In the genomic region with DNA sequence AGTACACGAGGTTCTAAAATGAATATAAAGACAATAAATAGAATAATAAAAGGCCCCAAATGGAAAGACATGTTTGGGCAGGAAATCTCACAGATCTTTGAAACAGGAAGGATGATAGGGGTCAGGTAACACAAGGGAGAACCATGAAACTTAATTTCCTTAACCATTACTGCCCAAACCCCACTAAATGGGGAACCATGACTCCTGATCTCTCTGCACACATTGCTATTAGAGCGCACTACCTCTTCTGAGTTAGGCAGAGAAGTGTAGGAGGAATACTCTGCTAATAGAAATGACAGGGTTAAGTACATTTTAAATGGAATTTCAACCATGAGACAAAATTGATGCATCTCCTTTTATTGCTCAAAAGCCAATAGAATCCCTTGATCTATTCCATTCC, we compare ENCODE assay signal across 15 cellular contexts.
A peak's percentile ranks its signal among the peaks of the same experiment; 100 is the strongest.
DNase-seq lines count a peak whose midpoint lies in the region; ATAC-seq and TF ChIP-seq lines count a peak whose summit lies in the region.
"Had no signal": no experiment of that assay in that cellular context is flagged by ENCODE, and none has a peak within 500 bp of the region (broad histone marks: within the 10 kb centered on the region; RNA-seq: fewer than 3 reads in every experiment).

No MANE protein-coding gene starts in this region.

- no peaks in the 10 kb centered on the region for H4K20me1 ChIP-seq in OCI-LY3 (ENCODE audit: insufficient read depth, low read length)

- no peak overlapping the region for H3K4me3 ChIP-seq in OCI-LY3 (ENCODE audit: low read length)
- H3K4me3 ChIP-seq in thyroid gland (replicated peaks in 1 of 3): no peak overlapping the region
- H3K4me3 ChIP-seq: GM23248 had no signal

- H3K79me2 ChIP-seq in OCI-LY3 (ENCODE audit: low read length): no peaks in the 10 kb centered on the region

- 83 to 85% methylated on average over 2 of the region's 2 CpGs for WGBS in thyroid gland, 2 donors

- H3K4me1 Mint-ChIP-seq in naive B cell: peaks cover 9 to 16% (median 16%) of the 10 kb centered on the region in 3 donors
- peaks cover 11 to 18% of the 10 kb centered on the region in 2 donors for H3K4me1 Mint-ChIP-seq in stimulated activated naive B cell treated with anti-CD40 and anti-IgM and Interleukin-4, amounts not matched to agents 10 μg/mL and 1 μg/mL and 100 μg/mL, for 72 hours
- H3K4me1 Mint-ChIP-seq in activated naive CD4-positive, alpha-beta T cell treated with anti-CD3 and anti-CD28 coated beads, Interleukin-2, amount 10 ng/mL, durations not matched to agents 7 days and 5 days: no peaks in the 10 kb centered on the region
- H3K4me1 Mint-ChIP-seq: CD4-positive, CD25-positive, alpha-beta regulatory T cell had no signal

- CTCF ChIA-PET in activated naive CD4-positive, alpha-beta T cell treated with anti-CD3 and anti-CD28 coated beads, Interleukin-2, amount 10 ng/mL, durations not matched to agents 7 days and 5 days (lab: Charles Lee): no interaction called here

- TF ChIP-seq CTCF in OCI-LY3 (IDR thresholded peaks at IDR 0.05; ENCODE audit: low read depth, low read length) (no peak), thyroid gland (IDR thresholded peaks at IDR 0.05) (no peak)

- H3K27me3 ChIP-seq in OCI-LY3 (ENCODE audit: low read depth, low read length) (peaks cover 10% of the 10 kb centered on the region; the same call in 1 of the 2 replicates), thyroid gland (no peaks in the 10 kb centered on the region)

- no peak overlapping the region for H2AFZ ChIP-seq in OCI-LY3 (ENCODE audit: low read depth, low read length)
- H2AFZ ChIP-seq: GM23248 had no signal

- peak; percentile 37 to 46 for ATAC-seq in naive B cell (ENCODE audit: low read depth in 2 of 2)
- peak; percentile 91 to 92 for ATAC-seq in stimulated activated naive B cell treated with anti-CD40 and anti-IgM and Interleukin-4, amounts not matched to agents 10 μg/mL and 1 μg/mL and 100 μg/mL, for 72 hours (replicated peaks)
- ATAC-seq: CD8-positive, alpha-beta T cell had no signal

- H3K9me3 ChIP-seq in OCI-LY3 (ENCODE audit: insufficient read depth, low read length): no peaks in the 10 kb centered on the region
- H3K9me3 ChIP-seq in thyroid gland: no peaks in the 10 kb centered on the region
- H3K9me3 ChIP-seq: Caco-2 had no signal

- DNase-seq in CD1c-positive myeloid dendritic cell (ENCODE audit: extremely low spot score) (peak; percentile 41), naive B cell (no peak), thyroid gland (no peak)
- no peak for DNase-seq in stimulated activated naive B cell treated with anti-CD40 and anti-IgM and Interleukin-4, amounts not matched to agents 10 μg/mL and 1 μg/mL and 100 μg/mL, for 72 hours
- DNase-seq in activated naive CD4-positive, alpha-beta T cell treated with anti-CD3 and anti-CD28 coated beads, Interleukin-2, amount 10 ng/mL, durations not matched to agents 7 days and 5 days: no peak
- DNase-seq: C1 segment of cervical spinal cord; Caco-2; CD4-positive, CD25-positive, alpha-beta regulatory T cell; CD8-positive, alpha-beta T cell; DMS153; DND-41; GM23248; H7; HCEC 1CT had no signal

- H3K4me3 Mint-ChIP-seq in naive B cell: no peak overlapping the region
- no peak overlapping the region for H3K4me3 Mint-ChIP-seq in stimulated activated naive B cell treated with anti-CD40 and anti-IgM and Interleukin-4, amounts not matched to agents 10 μg/mL and 1 μg/mL and 100 μg/mL, for 72 hours
- no peak overlapping the region for H3K4me3 Mint-ChIP-seq in activated naive CD4-positive, alpha-beta T cell treated with anti-CD3 and anti-CD28 coated beads, Interleukin-2, amount 10 ng/mL, durations not matched to agents 7 days and 5 days
- H3K4me3 Mint-ChIP-seq: CD4-positive, CD25-positive, alpha-beta regulatory T cell; CD8-positive, alpha-beta T cell had no signal

- peak overlapping the region; percentile 14; the same call in 1 of the 2 replicates for H3K27ac ChIP-seq in OCI-LY3 (ENCODE audit: low read length)
- H3K27ac ChIP-seq in thyroid gland: no peak overlapping the region
- H3K27ac ChIP-seq: GM23248 had no signal

- no peak overlapping the region for H3K9ac ChIP-seq in OCI-LY3 (ENCODE audit: low read length)
- H3K9ac ChIP-seq: GM23248 had no signal

- no peak for TF ChIP-seq POLR2A in thyroid gland (IDR thresholded peaks at IDR 0.05)

- peaks cover 0 to 10% (median 7%) of the 10 kb centered on the region in 3 donors for H3K27me3 Mint-ChIP-seq in naive B cell
- H3K27me3 Mint-ChIP-seq in stimulated activated naive B cell treated with anti-CD40 and anti-IgM and Interleukin-4, amounts not matched to agents 10 μg/mL and 1 μg/mL and 100 μg/mL, for 72 hours: peaks cover 0 to 7% of the 10 kb centered on the region in 2 donors
- no peaks in the 10 kb centered on the region for H3K27me3 Mint-ChIP-seq in activated naive CD4-positive, alpha-beta T cell treated with anti-CD3 and anti-CD28 coated beads, Interleukin-2, amount 10 ng/mL, durations not matched to agents 7 days and 5 days
- H3K27me3 Mint-ChIP-seq: CD4-positive, CD25-positive, alpha-beta regulatory T cell had no signal

- peaks cover 0 to 4% (median 0%) of the 10 kb centered on the region in 7 donors for H3K9me3 Mint-ChIP-seq in naive B cell
- peaks cover 0 to 5% of the 10 kb centered on the region in 2 donors for H3K9me3 Mint-ChIP-seq in stimulated activated naive B cell treated with anti-CD40 and anti-IgM and Interleukin-4, amounts not matched to agents 10 μg/mL and 1 μg/mL and 100 μg/mL, for 72 hours
- no peaks in the 10 kb centered on the region for H3K9me3 Mint-ChIP-seq in activated naive CD4-positive, alpha-beta T cell treated with anti-CD3 and anti-CD28 coated beads, Interleukin-2, amount 10 ng/mL, durations not matched to agents 7 days and 5 days
- H3K9me3 Mint-ChIP-seq: CD8-positive, alpha-beta T cell had no signal

- intact Hi-C loops in thyroid gland (cut with DNase I): no loop called here

- H3K36me3 ChIP-seq in OCI-LY3 (replicated peaks; ENCODE audit: low read depth, low read length) (no peaks in the 10 kb centered on the region), thyroid gland (no peaks in the 10 kb centered on the region)

- H3K4me2 ChIP-seq in OCI-LY3 (ENCODE audit: low read length): peak overlapping the region; percentile 46

- H3K36me3 Mint-ChIP-seq in naive B cell: peaks cover 5 to 7% of the 10 kb centered on the region in 2 donors
- peaks cover 0 to 2% of the 10 kb centered on the region in 2 donors for H3K36me3 Mint-ChIP-seq in stimulated activated naive B cell treated with anti-CD40 and anti-IgM and Interleukin-4, amounts not matched to agents 10 μg/mL and 1 μg/mL and 100 μg/mL, for 72 hours
- H3K36me3 Mint-ChIP-seq in activated naive CD4-positive, alpha-beta T cell treated with anti-CD3 and anti-CD28 coated beads, Interleukin-2, amount 10 ng/mL, durations not matched to agents 7 days and 5 days: no peaks in the 10 kb centered on the region
- H3K36me3 Mint-ChIP-seq: CD4-positive, CD25-positive, alpha-beta regulatory T cell; CD8-positive, alpha-beta T cell had no signal

- peaks cover 16% of the 10 kb centered on the region for H3K4me1 ChIP-seq in OCI-LY3 (ENCODE audit: low read length)
- H3K4me1 ChIP-seq in thyroid gland: no peaks in the 10 kb centered on the region
- H3K4me1 ChIP-seq: Caco-2 had no signal

- peak overlapping the region in 1 of 6 donors; percentile 4 for H3K27ac Mint-ChIP-seq in naive B cell
- H3K27ac Mint-ChIP-seq in stimulated activated naive B cell treated with anti-CD40 and anti-IgM and Interleukin-4, amounts not matched to agents 10 μg/mL and 1 μg/mL and 100 μg/mL, for 72 hours: no peak overlapping the region
- no peak overlapping the region for H3K27ac Mint-ChIP-seq in activated naive CD4-positive, alpha-beta T cell treated with anti-CD3 and anti-CD28 coated beads, Interleukin-2, amount 10 ng/mL, durations not matched to agents 7 days and 5 days
- H3K27ac Mint-ChIP-seq: CD4-positive, CD25-positive, alpha-beta regulatory T cell; CD8-positive, alpha-beta T cell had no signal
